ENCODE assay signal across 9 cellular contexts in genomic region chr7:79454325-79454960, GRCh38.
DNase-seq lines count a peak whose midpoint lies in the region; ATAC-seq, FAIRE-seq and TF ChIP-seq lines count a peak whose summit lies in the region.
"Had no signal": no experiment of that assay in that cellular context is flagged by ENCODE, and none has a peak within 500 bp of the region (broad histone marks: within the 10 kb centered on the region; RNA-seq: fewer than 3 reads in every experiment).

No MANE protein-coding gene starts in this region.

- no peaks in the 10 kb centered on the region for H3K9me3 Mint-ChIP-seq in stimulated activated naive CD8-positive, alpha-beta T cell treated with anti-CD3 and anti-CD28 coated beads, Interleukin-15, amount 100 ng/mL, for 72 hours

- peak overlapping the region; percentile 98 for H3K27ac ChIP-seq in cingulate gyrus (ENCODE audit: low read depth, low read length)
- H3K27ac ChIP-seq: SK-N-MC had no signal

- H3K4me3 Mint-ChIP-seq in stimulated activated naive CD8-positive, alpha-beta T cell treated with anti-CD3 and anti-CD28 coated beads, Interleukin-15, amount 100 ng/mL, for 72 hours: peak overlapping the region; percentile 84 to 85

- H3K27ac Mint-ChIP-seq in stimulated activated naive CD8-positive, alpha-beta T cell treated with anti-CD3 and anti-CD28 coated beads, Interleukin-15, amount 100 ng/mL, for 72 hours: no peak overlapping the region

- H3K27me3 Mint-ChIP-seq in stimulated activated naive CD8-positive, alpha-beta T cell treated with anti-CD3 and anti-CD28 coated beads, Interleukin-15, amount 100 ng/mL, for 72 hours: peaks cover 58% of the 10 kb centered on the region

- CTCF ChIA-PET in HEK293T (lab: Yijun Ruan, JAX): no interaction called here

- POLR2A ChIA-PET in HEK293T (lab: Yijun Ruan, JAX): no interaction called here

- peaks cover 31% of the 10 kb centered on the region for H3K4me1 Mint-ChIP-seq in stimulated activated naive CD8-positive, alpha-beta T cell treated with anti-CD3 and anti-CD28 coated beads, Interleukin-15, amount 100 ng/mL, for 72 hours

- DNase-seq in HEK293T (ENCODE audit: extremely low spot score) (peak; percentile 39), left kidney (ENCODE audit: low read depth, low spot score) (peak; percentile 77), D721Med (ENCODE audit: insufficient read length, low spot score) (no peak)
- peak; percentile 1 to 10 for DNase-seq in stimulated activated naive CD8-positive, alpha-beta T cell treated with anti-CD3 and anti-CD28 coated beads, Interleukin-15, amount 100 ng/mL, for 72 hours
- DNase-seq in stimulated activated CD4-positive, alpha-beta T cell treated with anti-CD3 and anti-CD28 coated beads, Interleukin-4, amount 100 ng/mL, for 4 hours: no peak

- no peak for TF ChIP-seq POLR2A in GM18505 (IDR thresholded peaks at IDR 0.05; ENCODE audit: borderline replicate concordance, extremely low read depth, insufficient read depth, insufficient read length)

- no peak for TF ChIP-seq CTCF in D721Med (IDR thresholded peaks at IDR 0.05; ENCODE audit: insufficient read depth, missing control alignments)

- no peak for ATAC-seq in stimulated activated naive CD8-positive, alpha-beta T cell treated with anti-CD3 and anti-CD28 coated beads, Interleukin-15, amount 100 ng/mL, for 72 hours
- ATAC-seq in GM19351 (IDR thresholded peaks at IDR 0.05; ENCODE audit: unreplicated experiment) (no peak), GM18505 (IDR thresholded peaks at IDR 0.05; ENCODE audit: unreplicated experiment) (no peak)

- FAIRE-seq in D721Med (lab: Jason Lieb, UNC): no peak

TF ChIP-seq in HEK293T, 16 proteins besides CTCF, POLR2A, EP300 and RAD21:
- TF ChIP-seq LEF1 (IDR thresholded peaks at IDR 0.05; ENCODE audit: borderline replicate concordance): no peak
- TF ChIP-seq SUZ12 (IDR thresholded peaks at IDR 0.05): no peak
- TF ChIP-seq TARDBP (IDR thresholded peaks at IDR 0.05): no peak
- TF ChIP-seq NFRKB (IDR thresholded peaks at IDR 0.05): no peak
- TF ChIP-seq PKNOX1 (IDR thresholded peaks at IDR 0.05): no peak
- no peak for TF ChIP-seq ARNT (IDR thresholded peaks at IDR 0.05)
- no peak for TF ChIP-seq FOXK2 (IDR thresholded peaks at IDR 0.05)
- TF ChIP-seq FOXM1 (IDR thresholded peaks at IDR 0.05; ENCODE audit: borderline replicate concordance): no peak
- no peak for TF ChIP-seq L3MBTL2 (conservative IDR thresholded peaks at IDR 0.05)
- no peak for TF ChIP-seq ELF4 (IDR thresholded peaks at IDR 0.05)
- no peak for TF ChIP-seq CTBP1 (IDR thresholded peaks at IDR 0.05; ENCODE audit: borderline replicate concordance)
- TF ChIP-seq ZNF384 (IDR thresholded peaks at IDR 0.05): no peak
- no peak for TF ChIP-seq FOXA1 (IDR thresholded peaks at IDR 0.05)
TF ChIP-seq in HEK293T: peak in this region for 0.

Comparison
In these comparisons a context has a peak if more than half of its experiments do, and no peak if none do; other contexts are left out.
1. DNase-seq: peak in HEK293T (single experiment), left kidney (single experiment) and stimulated activated naive CD8-positive, alpha-beta T cell treated with anti-CD3 and anti-CD28 coated beads, Interleukin-15, amount 100 ng/mL, for 72 hours (2 of 2); none in D721Med (single experiment) and stimulated activated CD4-positive, alpha-beta T cell treated with anti-CD3 and anti-CD28 coated beads, Interleukin-4, amount 100 ng/mL, for 4 hours (0 of 2).